1 cellular context compared by ENCODE assay signal in genomic region chr20:39269031-39269461, GRCh38.
TF ChIP-seq lines count a peak whose summit lies in the region.

No MANE protein-coding gene starts in this region.

TF ChIP-seq in GM23338, 12 proteins besides CTCF, POLR2A, EP300 and RAD21 (continued from another document):
- no peak for TF ChIP-seq REST (IDR thresholded peaks at IDR 0.05; ENCODE audit: unreplicated experiment)
